8 cellular contexts compared by ENCODE assay signal in the genomic region with DNA sequence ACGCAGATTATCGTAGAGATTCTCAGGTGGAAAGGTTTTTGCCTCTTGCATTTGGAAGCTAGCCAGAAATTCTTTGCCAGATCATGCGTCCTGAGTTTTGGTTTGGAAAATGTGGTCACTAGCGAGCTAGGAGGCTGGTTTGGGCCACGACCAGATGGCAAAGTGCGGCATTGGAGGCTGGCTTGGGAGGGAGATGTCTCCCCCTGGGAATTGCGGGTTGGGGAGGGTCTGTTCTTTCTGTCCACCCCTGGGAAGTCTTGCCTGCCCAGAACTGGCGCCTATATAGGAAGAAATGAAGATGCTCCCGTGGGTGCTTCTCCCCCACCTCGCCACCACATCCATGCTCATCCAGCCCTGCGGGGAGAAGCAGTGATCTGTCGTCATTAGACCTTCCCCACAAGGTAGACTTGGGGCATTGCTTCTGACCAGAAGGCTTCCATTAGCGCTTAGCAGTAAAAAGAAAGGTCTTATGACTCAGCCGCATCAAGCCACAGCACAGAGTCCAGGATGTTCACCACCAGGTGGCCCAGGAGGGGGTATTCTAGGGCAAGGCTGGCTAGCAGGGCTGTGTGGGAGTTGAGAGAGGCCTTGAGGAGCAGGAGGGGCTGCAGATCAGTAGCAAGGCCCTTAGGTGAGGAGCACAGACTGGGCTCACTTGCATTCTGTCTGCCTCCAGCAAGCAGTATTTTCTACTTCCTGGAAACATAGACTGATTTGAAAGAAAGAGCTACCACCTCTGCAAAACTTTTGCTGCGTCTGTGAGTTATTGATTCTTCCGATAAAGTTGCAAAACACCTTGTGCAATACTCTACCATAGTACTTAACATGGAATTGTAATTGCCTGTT. TPM values are rescaled to one million over a fixed set of nuclear protein-coding genes. Genes with fewer than 3 reads are reported as not detected.
A peak's percentile ranks its signal among the peaks of the same experiment; 100 is the strongest.
DNase-seq lines count a peak whose midpoint lies in the region; ATAC-seq and TF ChIP-seq lines count a peak whose summit lies in the region.

No MANE protein-coding gene starts in this region.

- intact Hi-C loops in Calu3 (cut with micrococcal nuclease; ENCODE audit: unreplicated experiment) = loop anchor here (1.0 to 10.0 kb wide), 3 partner anchors 15 to 365 kb away; a partner anchor contains a TSS

- 82 to 86% methylated on average over 11 to 16 of the region's 16 CpGs for WGBS in tibial nerve, 2 donors

- H3K36me3 Mint-ChIP-seq in Calu3 (ENCODE audit: insufficient read depth, unreplicated experiment) (peaks cover 59% of the 10 kb centered on the region), neural crest cell (ENCODE audit: low read depth) (no peaks in the 10 kb centered on the region)

- CTCF ChIA-PET in Calu3 (lab: Charles Lee) = interaction anchor here (0.6 to 3.2 kb wide), 8 partner anchors 8 to 151 kb away, joined by 3 to 50 read pairs (median 4); no protein-coding TSS in a partner anchor

- BruUV-seq in Calu3 (replicated peaks; lab: Mats Ljungman, UMichigan) = no TSS peak

- peaks cover 0 to 53% (median 44%) of the 10 kb centered on the region in 4 donors for H3K4me1 ChIP-seq in tibial nerve

- TF ChIP-seq EP300 in tibial nerve (IDR thresholded peaks at IDR 0.05) = no peak

- H3K9me3 Mint-ChIP-seq in Calu3 (ENCODE audit: low read depth, unreplicated experiment) = no peaks in the 10 kb centered on the region
- H3K9me3 Mint-ChIP-seq in neural crest cell = no peaks in the 10 kb centered on the region

- H3K4me1 Mint-ChIP-seq in Calu3 (ENCODE audit: low read depth, unreplicated experiment) (peaks cover 43% of the 10 kb centered on the region), neural crest cell (peaks cover 50% of the 10 kb centered on the region)

- peak; percentile 72 for TF ChIP-seq CTCF in Calu3 (IDR thresholded peaks at IDR 0.05; ENCODE audit: unreplicated experiment)
- peak; percentile 59 for TF ChIP-seq CTCF in neural crest cell (conservative IDR thresholded peaks at IDR 0.05)
- peak in 2 of 5 experiments; percentile 24 to 29 for TF ChIP-seq CTCF in tibial nerve (IDR thresholded peaks at IDR 0.05)

- H3K9me3 ChIP-seq in tibial nerve = no peaks in the 10 kb centered on the region

- peak; percentile 21 for ATAC-seq in GM21423 (IDR thresholded peaks at IDR 0.05; ENCODE audit: unreplicated experiment)

- DNase-seq in Calu3 (peak; percentile 90), NCI-H510A (lab: John Stamatoyannopoulos, UW) (peak; percentile 48), neural crest cell (ENCODE audit: low read depth, low spot score) (no peak), tibial nerve (ENCODE audit: low spot score in 2 of 2) (peak in 1 of 2 donors; percentile 48), medulla oblongata (ENCODE audit: extremely low spot score) (no peak)
- DNase-seq in activated CD4-positive, alpha-beta T cell treated with anti-CD3 and anti-CD28 coated beads, Interleukin-2, amount 50 U/mL, for 1 hour = peak; percentile 71
- peak; percentile 71 for DNase-seq in effector CD4-positive, alpha-beta T cell

- peak overlapping the region in 3 of 4 donors; percentile 91 to 98 (median 98) for H3K27ac ChIP-seq in tibial nerve

- H3K27me3 Mint-ChIP-seq in Calu3 (ENCODE audit: unreplicated experiment) (no peaks in the 10 kb centered on the region), neural crest cell (ENCODE audit: low read depth) (no peaks in the 10 kb centered on the region)

- no peak overlapping the region for H3K4me3 ChIP-seq in tibial nerve

- H3K36me3 ChIP-seq in tibial nerve = no peaks in the 10 kb centered on the region

- no peaks in the 10 kb centered on the region for H3K27me3 ChIP-seq in tibial nerve

- peak overlapping the region; percentile 96 for H3K4me3 Mint-ChIP-seq in Calu3 (ENCODE audit: low read depth, unreplicated experiment)
- H3K4me3 Mint-ChIP-seq in neural crest cell = peak overlapping the region; percentile 88

- H3K27ac Mint-ChIP-seq in Calu3 (ENCODE audit: unreplicated experiment) (peak overlapping the region; percentile 99), neural crest cell (ENCODE audit: unreplicated experiment) (no peak overlapping the region)

- no peak for TF ChIP-seq POLR2A in tibial nerve (IDR thresholded peaks at IDR 0.05)

RNA-seq across cellular contexts. Expression of a gene that starts 1.5 kb away (rescaled TPM):
- 337 and 366 TPM in 2 replicates for total RNA-seq in Calu3 (2022)
- 189 and 190 TPM in 2 replicates for total RNA-seq in neural crest cell
- total RNA-seq in tibial nerve = 100 to 1,000 TPM; 127 to 184 (median 159) TPM

Comparison
In these comparisons a context has a peak if more than half of its experiments do, and no peak if none do; other contexts are left out.
1. DNase-seq: peak in Calu3 (single experiment), NCI-H510A (single experiment), activated CD4-positive, alpha-beta T cell treated with anti-CD3 and anti-CD28 coated beads, Interleukin-2, amount 50 U/mL, for 1 hour (single experiment) and effector CD4-positive, alpha-beta T cell (single experiment); none in neural crest cell (single experiment) and medulla oblongata (single experiment).